11 cellular contexts compared by ENCODE assay signal in the genomic region with DNA sequence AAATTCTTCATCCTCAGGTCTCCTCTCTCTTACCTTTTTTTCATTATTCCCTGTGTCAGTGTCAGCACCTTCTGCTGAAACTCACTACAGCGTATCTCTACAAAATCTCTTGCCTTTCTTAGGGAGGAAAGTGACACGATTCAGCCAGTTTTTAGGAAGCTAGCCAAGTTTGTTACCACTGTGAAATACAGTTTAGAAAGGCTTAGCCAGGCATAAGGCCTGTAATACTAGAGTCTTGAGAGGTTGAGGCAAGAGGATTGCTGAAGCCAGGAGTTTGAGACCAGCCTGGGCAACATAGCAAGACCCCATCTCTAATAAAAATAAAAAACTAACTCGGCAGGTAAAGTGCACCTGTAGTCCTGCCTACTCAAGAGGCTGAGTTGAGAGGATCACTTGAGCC. TPM values are rescaled to one million over a fixed set of nuclear protein-coding genes. Genes with fewer than 3 reads are reported as not detected.
DNase-seq lines count a peak whose midpoint lies in the region; ATAC-seq and TF ChIP-seq lines count a peak whose summit lies in the region.
"Had no signal": no experiment of that assay in that cellular context is flagged by ENCODE, and none has a peak within 500 bp of the region (broad histone marks: within the 10 kb centered on the region; RNA-seq: fewer than 3 reads in every experiment).

No MANE protein-coding gene starts in this region.

- no peak for TF ChIP-seq EP300 in sigmoid colon (IDR thresholded peaks at IDR 0.05)

- intact Hi-C loops in sigmoid colon (cut with DNase I) = loop anchor here (5.0 kb wide), 1 partner anchor 33 kb away; no protein-coding TSS in a partner anchor

- TF ChIP-seq CTCF in fibroblast of the aortic adventitia (IDR thresholded peaks at IDR 0.05; ENCODE audit: insufficient read depth, low read length) (no peak), sigmoid colon (IDR thresholded peaks at IDR 0.05) (no peak)

- H3K27me3 Mint-ChIP-seq in activated T-cell treated with anti-CD3 and anti-CD28 coated beads, Interleukin-2, amount 50 U/mL, for 24 hours = no peaks in the 10 kb centered on the region
- no peaks in the 10 kb centered on the region for H3K27me3 Mint-ChIP-seq in activated T-helper 17 cell treated with anti-CD3 and anti-CD28 coated beads, Interleukin-2, amount 50 U/mL, for 72 hours
- H3K27me3 Mint-ChIP-seq in stimulated activated naive B cell treated with anti-CD40 and anti-IgM and Interleukin-4, amounts not matched to agents 10 μg/mL and 1 μg/mL and 100 μg/mL, for 72 hours = no peaks in the 10 kb centered on the region

- peak overlapping the region; percentile 90 for H3K27ac Mint-ChIP-seq in activated T-cell treated with anti-CD3 and anti-CD28 coated beads, Interleukin-2, amount 50 U/mL, for 24 hours
- H3K27ac Mint-ChIP-seq in activated T-helper 17 cell treated with anti-CD3 and anti-CD28 coated beads, Interleukin-2, amount 50 U/mL, for 72 hours = peak overlapping the region; percentile 98
- peak overlapping the region; percentile 82 for H3K27ac Mint-ChIP-seq in stimulated activated naive B cell treated with anti-CD40 and anti-IgM and Interleukin-4, amounts not matched to agents 10 μg/mL and 1 μg/mL and 100 μg/mL, for 72 hours

- no peak overlapping the region for H3K4me3 Mint-ChIP-seq in activated T-cell treated with anti-CD3 and anti-CD28 coated beads, Interleukin-2, amount 50 U/mL, for 24 hours
- peak overlapping the region; percentile 89 for H3K4me3 Mint-ChIP-seq in activated T-helper 17 cell treated with anti-CD3 and anti-CD28 coated beads, Interleukin-2, amount 50 U/mL, for 72 hours
- H3K4me3 Mint-ChIP-seq in stimulated activated naive B cell treated with anti-CD40 and anti-IgM and Interleukin-4, amounts not matched to agents 10 μg/mL and 1 μg/mL and 100 μg/mL, for 72 hours = peak overlapping the region; percentile 10 to 33
- H3K4me3 Mint-ChIP-seq: nephron had no signal

- H3K9me3 ChIP-seq in sigmoid colon = no peaks in the 10 kb centered on the region

- peak; percentile 22 for ATAC-seq in activated T-helper 17 cell treated with anti-CD3 and anti-CD28 coated beads, Interleukin-2, amount 50 U/mL, for 72 hours (replicated peaks)
- no peak for ATAC-seq in stimulated activated naive B cell treated with anti-CD40 and anti-IgM and Interleukin-4, amounts not matched to agents 10 μg/mL and 1 μg/mL and 100 μg/mL, for 72 hours (replicated peaks)

- peaks cover 3% of the 10 kb centered on the region for H3K9me3 Mint-ChIP-seq in activated T-cell treated with anti-CD3 and anti-CD28 coated beads, Interleukin-2, amount 50 U/mL, for 24 hours
- H3K9me3 Mint-ChIP-seq in activated T-helper 17 cell treated with anti-CD3 and anti-CD28 coated beads, Interleukin-2, amount 50 U/mL, for 72 hours = no peaks in the 10 kb centered on the region
- peaks cover 1 to 7% of the 10 kb centered on the region in 2 donors for H3K9me3 Mint-ChIP-seq in stimulated activated naive B cell treated with anti-CD40 and anti-IgM and Interleukin-4, amounts not matched to agents 10 μg/mL and 1 μg/mL and 100 μg/mL, for 72 hours
- H3K9me3 Mint-ChIP-seq: nephron had no signal

- 57 to 62% methylated on average over 3 of the region's 3 CpGs for WGBS in sigmoid colon, 2 donors

- TF ChIP-seq POLR2A in sigmoid colon (IDR thresholded peaks at IDR 0.05) = no peak

- H3K27ac ChIP-seq in sigmoid colon = peak overlapping the region in 2 of 4 donors; percentile 29 to 33
- H3K27ac ChIP-seq: SK-N-MC had no signal

- DNase-seq in activated T-cell treated with anti-CD3 and anti-CD28 coated beads, Interleukin-2, amount 50 U/mL, for 24 hours = no peak
- no peak for DNase-seq in activated T-cell treated with anti-CD3 and anti-CD28 coated beads, Interleukin-2, amount 50 U/mL, for 48 hours
- DNase-seq in fibroblast of the aortic adventitia (ENCODE audit: low read depth) (peak; percentile 52), NCI-H774 (lab: John Stamatoyannopoulos, UW) (no peak), SKM-1 treated with dmso at 0.1 percent for 144 hours (lab: John Stamatoyannopoulos, UW; ENCODE audit: unreplicated experiment) (no peak), sigmoid colon (no peak)
- no peak for DNase-seq in stimulated activated naive B cell treated with anti-CD40 and anti-IgM and Interleukin-4, amounts not matched to agents 10 μg/mL and 1 μg/mL and 100 μg/mL, for 72 hours
- DNase-seq: NCI-H2107 had no signal

- H3K4me3 ChIP-seq in fibroblast of the aortic adventitia (ENCODE audit: low read depth, low read length) (no peak overlapping the region), sigmoid colon (no peak overlapping the region)
- H3K4me3 ChIP-seq: SK-N-MC had no signal

- H3K4me1 ChIP-seq in sigmoid colon = peaks cover 0 to 99% (median 85%) of the 10 kb centered on the region in 4 donors

- peaks cover 93% of the 10 kb centered on the region for H3K4me1 Mint-ChIP-seq in activated T-cell treated with anti-CD3 and anti-CD28 coated beads, Interleukin-2, amount 50 U/mL, for 24 hours (ENCODE audit: low read depth)
- H3K4me1 Mint-ChIP-seq in activated T-helper 17 cell treated with anti-CD3 and anti-CD28 coated beads, Interleukin-2, amount 50 U/mL, for 72 hours = peaks cover 76% of the 10 kb centered on the region
- peaks cover 59 to 92% of the 10 kb centered on the region in 2 donors for H3K4me1 Mint-ChIP-seq in stimulated activated naive B cell treated with anti-CD40 and anti-IgM and Interleukin-4, amounts not matched to agents 10 μg/mL and 1 μg/mL and 100 μg/mL, for 72 hours

- H3K27me3 ChIP-seq in sigmoid colon = no peaks in the 10 kb centered on the region

- peaks cover 28% of the 10 kb centered on the region for H3K36me3 Mint-ChIP-seq in activated T-cell treated with anti-CD3 and anti-CD28 coated beads, Interleukin-2, amount 50 U/mL, for 24 hours (ENCODE audit: low read depth)
- H3K36me3 Mint-ChIP-seq in activated T-helper 17 cell treated with anti-CD3 and anti-CD28 coated beads, Interleukin-2, amount 50 U/mL, for 72 hours (ENCODE audit: low read depth) = peaks cover 78% of the 10 kb centered on the region
- peaks cover 21 to 31% of the 10 kb centered on the region in 2 donors for H3K36me3 Mint-ChIP-seq in stimulated activated naive B cell treated with anti-CD40 and anti-IgM and Interleukin-4, amounts not matched to agents 10 μg/mL and 1 μg/mL and 100 μg/mL, for 72 hours

- no peaks in the 10 kb centered on the region for H3K36me3 ChIP-seq in sigmoid colon

RNA-seq across cellular contexts. Expression of a gene that starts 16.7 kb away (rescaled TPM):
- total RNA-seq in activated T-helper 17 cell treated with anti-CD3 and anti-CD28 coated beads, Interleukin-2, amount 50 U/mL, for 72 hours = 100 to 1,000 TPM; 164 to 185 TPM
- total RNA-seq in fibroblast of the aortic adventitia (ENCODE audit: low replicate concordance) (20.2 and 40.0 TPM in 2 replicates), sigmoid colon (100 to 1,000 TPM; 100 to 149 (median 110) TPM)
- 10 to 100 TPM; 33.4 to 44.6 (median 44.4) TPM for polyA plus RNA-seq in sigmoid colon
